ENCODE assay signal across 1 cellular context in genomic region chr11:119336744-119337469, GRCh38.
TF ChIP-seq lines count a peak whose summit lies in the region.

No MANE protein-coding gene starts in this region.

TF ChIP-seq in H1, 55 proteins besides CTCF, POLR2A, EP300 and RAD21:
- TF ChIP-seq TAF7 (optimal IDR thresholded peaks at IDR 0.05; ENCODE audit: borderline replicate concordance, low read depth, low read length) (no peak), TCF12 (IDR thresholded peaks at IDR 0.05; ENCODE audit: low read depth, low read length) (no peak), BRCA1 (IDR thresholded peaks at IDR 0.05; ENCODE audit: low read depth, low read length) (no peak), ZNF274 (IDR thresholded peaks at IDR 0.05; ENCODE audit: borderline replicate concordance, extremely low read depth, low read length) (no peak), MAFK (IDR thresholded peaks at IDR 0.05; ENCODE audit: low read depth, low read length) (no peak), SP4 (IDR thresholded peaks at IDR 0.05; ENCODE audit: low read length) (no peak), NRF1 (IDR thresholded peaks at IDR 0.05; ENCODE audit: low read depth, low read length) (no peak), GABPA (IDR thresholded peaks at IDR 0.05; ENCODE audit: borderline replicate concordance, insufficient read depth, low read length) (no peak), KDM4A (IDR thresholded peaks at IDR 0.05; ENCODE audit: low read depth, low read length, severe bottlenecking) (no peak), SIX5 (IDR thresholded peaks at IDR 0.05; ENCODE audit: low read depth, low read length) (no peak), BCL11A (IDR thresholded peaks at IDR 0.05; ENCODE audit: low read depth in 2 of 2, low read length in 2 of 2) (no peak), NANOG (IDR thresholded peaks at IDR 0.05; ENCODE audit: insufficient read depth, low read depth, low read length, poor library complexity, severe bottlenecking) (no peak), YY1 (IDR thresholded peaks at IDR 0.05; ENCODE audit: low read depth, low read length) (no peak), HDAC2 (IDR thresholded peaks at IDR 0.05; ENCODE audit: borderline replicate concordance in 1 of 2, low read depth in 2 of 2, low read length in 2 of 2) (no peak), ASH2L (IDR thresholded peaks at IDR 0.05; ENCODE audit: low read length) (no peak), TBP (IDR thresholded peaks at IDR 0.05; ENCODE audit: low read depth, low read length) (no peak), EGR1 (IDR thresholded peaks at IDR 0.05; ENCODE audit: borderline replicate concordance, low read depth, low read length) (no peak), SIN3A (conservative IDR thresholded peaks at IDR 0.05 in 1 of 2, IDR thresholded peaks at IDR 0.05 in 1 of 2; ENCODE audit: low read depth in 1 of 2, low read length in 2 of 2) (no peak), KDM1A (IDR thresholded peaks at IDR 0.05; ENCODE audit: borderline replicate concordance, low read length) (no peak)
- TF ChIP-seq, protein P1, sequence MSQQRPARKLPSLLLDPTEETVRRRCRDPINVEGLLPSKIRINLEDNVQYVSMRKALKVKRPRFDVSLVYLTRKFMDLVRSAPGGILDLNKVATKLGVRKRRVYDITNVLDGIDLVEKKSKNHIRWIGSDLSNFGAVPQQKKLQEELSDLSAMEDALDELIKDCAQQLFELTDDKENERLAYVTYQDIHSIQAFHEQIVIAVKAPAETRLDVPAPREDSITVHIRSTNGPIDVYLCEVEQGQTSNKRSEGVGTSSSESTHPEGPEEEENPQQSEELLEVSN (IDR thresholded peaks at IDR 0.05): no peak
TF ChIP-seq in H1: peak in this region for 0.
